In the genomic region with DNA sequence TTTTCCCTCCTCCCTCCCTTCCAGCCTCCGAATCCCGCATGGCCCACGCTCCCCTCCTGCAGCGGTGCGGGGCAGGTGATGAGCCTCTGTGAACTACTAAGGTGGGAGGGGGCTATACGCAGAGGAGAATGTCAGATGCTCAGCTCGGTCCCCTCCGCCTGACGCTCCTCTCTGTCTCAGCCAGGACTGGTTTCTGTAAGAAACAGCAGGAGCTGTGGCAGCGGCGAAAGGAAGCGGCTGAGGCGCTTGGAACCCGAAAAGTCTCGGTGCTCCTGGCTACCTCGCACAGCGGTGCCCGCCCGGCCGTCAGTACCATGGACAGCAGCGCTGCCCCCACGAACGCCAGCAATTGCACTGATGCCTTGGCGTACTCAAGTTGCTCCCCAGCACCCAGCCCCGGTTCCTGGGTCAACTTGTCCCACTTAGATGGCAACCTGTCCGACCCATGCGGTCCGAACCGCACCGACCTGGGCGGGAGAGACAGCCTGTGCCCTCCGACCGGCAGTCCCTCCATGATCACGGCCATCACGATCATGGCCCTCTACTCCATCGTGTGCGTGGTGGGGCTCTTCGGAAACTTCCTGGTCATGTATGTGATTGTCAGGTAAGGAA, we compare ENCODE assay signal across 11 cellular contexts. TPM values are rescaled to one million over a fixed set of nuclear protein-coding genes. Genes with fewer than 3 reads are reported as not detected.
A peak's percentile ranks its signal among the peaks of the same experiment; 100 is the strongest.
DNase-seq lines count a peak whose midpoint lies in the region; ATAC-seq, FAIRE-seq and TF ChIP-seq lines count a peak whose summit lies in the region.
"Had no signal": no experiment of that assay in that cellular context is flagged by ENCODE, and none has a peak within 500 bp of the region (broad histone marks: within the 10 kb centered on the region; RNA-seq: fewer than 3 reads in every experiment).

A gene (plus strand): TSS at position 10 of the 612 bp plus-strand sequence. CDS start 305 bp downstream, at position 315.

- ATAC-seq in Right ventricle myocardium superior (ENCODE audit: poor library complexity) = no peak
- ATAC-seq in activated CD8-positive, alpha-beta memory T cell treated with anti-CD3 and anti-CD28 coated beads, Interleukin-2, amount 10 ng/mL, durations not matched to agents 7 days and 5 days = peak; percentile 61
- no peak for ATAC-seq in left ventricle myocardium superior
- ATAC-seq in GM21737 (IDR thresholded peaks at IDR 0.05; ENCODE audit: unreplicated experiment) = no peak

- no peak for TF ChIP-seq POLR2A in H54 (IDR thresholded peaks at IDR 0.05; ENCODE audit: low read depth, low read length)

- CTCF ChIA-PET in activated CD8-positive, alpha-beta memory T cell treated with anti-CD3 and anti-CD28 coated beads, Interleukin-2, amount 10 ng/mL, durations not matched to agents 7 days and 5 days (lab: Charles Lee) = no interaction called here

- no peak within 1 kb of the TSS for H3K27ac Mint-ChIP-seq in activated CD8-positive, alpha-beta memory T cell treated with anti-CD3 and anti-CD28 coated beads, Interleukin-2, amount 10 ng/mL, durations not matched to agents 7 days and 5 days
- H3K27ac Mint-ChIP-seq: CD8-positive, alpha-beta memory T cell had no signal

- H3K27me3 Mint-ChIP-seq in activated CD8-positive, alpha-beta memory T cell treated with anti-CD3 and anti-CD28 coated beads, Interleukin-2, amount 10 ng/mL, durations not matched to agents 7 days and 5 days = peaks cover 9% of the 10 kb centered on the region

- no peak within 1 kb of the TSS for H3K4me3 Mint-ChIP-seq in activated CD8-positive, alpha-beta memory T cell treated with anti-CD3 and anti-CD28 coated beads, Interleukin-2, amount 10 ng/mL, durations not matched to agents 7 days and 5 days
- H3K4me3 Mint-ChIP-seq: naive B cell had no signal

- H3K36me3 Mint-ChIP-seq in activated CD8-positive, alpha-beta memory T cell treated with anti-CD3 and anti-CD28 coated beads, Interleukin-2, amount 10 ng/mL, durations not matched to agents 7 days and 5 days = no peaks in the 10 kb centered on the region
- H3K36me3 Mint-ChIP-seq: CD8-positive, alpha-beta memory T cell; naive B cell had no signal

- intact Hi-C loops in Right ventricle myocardium superior (cut with DNase I) (no loop called here), cardiac septum (cut with DNase I) (no loop called here), left ventricle myocardium superior (cut with micrococcal nuclease) (no loop called here)

- H3K9me3 Mint-ChIP-seq in activated CD8-positive, alpha-beta memory T cell treated with anti-CD3 and anti-CD28 coated beads, Interleukin-2, amount 10 ng/mL, durations not matched to agents 7 days and 5 days (ENCODE audit: low read depth) = no peaks in the 10 kb centered on the region
- H3K9me3 Mint-ChIP-seq: naive B cell had no signal

- DNase-seq in Right ventricle myocardium superior = peak; percentile 44
- DNase-seq in cardiac septum (ENCODE audit: low spot score) = no peak
- peak; percentile 48 for DNase-seq in activated CD8-positive, alpha-beta memory T cell treated with anti-CD3 and anti-CD28 coated beads, Interleukin-2, amount 10 ng/mL, durations not matched to agents 7 days and 5 days
- peak; percentile 44 for DNase-seq in left ventricle myocardium superior
- peak; percentile 9 to 38 for DNase-seq in stimulated activated CD4-positive, alpha-beta T cell treated with anti-CD3 and anti-CD28 coated beads, Interleukin-2, amount 100 ng/mL, for 48 hours
- DNase-seq in H54 (ENCODE audit: insufficient read length, low spot score) = no peak
- DNase-seq in middle frontal gyrus (ENCODE audit: extremely low spot score, low spot score) = no peak
- DNase-seq: naive B cell had no signal

- FAIRE-seq in H54 (lab: Jason Lieb, UNC) = no peak

- no peaks in the 10 kb centered on the region for H3K4me1 Mint-ChIP-seq in activated CD8-positive, alpha-beta memory T cell treated with anti-CD3 and anti-CD28 coated beads, Interleukin-2, amount 10 ng/mL, durations not matched to agents 7 days and 5 days
- H3K4me1 Mint-ChIP-seq: CD8-positive, alpha-beta memory T cell; naive B cell had no signal

RNA-seq across cellular contexts. Expression of the gene that starts here (rescaled TPM):
- total RNA-seq in Right ventricle myocardium superior (not detected), cardiac septum (not detected), left ventricle myocardium superior (not detected)
- total RNA-seq in activated CD8-positive, alpha-beta memory T cell treated with anti-CD3 and anti-CD28 coated beads, Interleukin-2, amount 10 ng/mL, durations not matched to agents 7 days and 5 days = not detected
- total RNA-seq: CD8-positive, alpha-beta memory T cell; T-helper 2 cell treated with Interferon-gamma antibody and Interleukin-4, amounts not matched to agents 100 ng/mL and 5 ng/mL, for 36 hours had no signal

Comparison
In these comparisons a context has a peak if more than half of its experiments do, and no peak if none do; other contexts are left out.
1. Peak in DNase-seq in Right ventricle myocardium superior; RNA of the gene not detected or under 1 TPM.
2. Peak in DNase-seq and ATAC-seq in activated CD8-positive, alpha-beta memory T cell treated with anti-CD3 and anti-CD28 coated beads, Interleukin-2, amount 10 ng/mL, durations not matched to agents 7 days and 5 days; RNA of the gene not detected or under 1 TPM.
3. Peak in DNase-seq in left ventricle myocardium superior; RNA of the gene not detected or under 1 TPM.
4. DNase-seq: peak in stimulated activated CD4-positive, alpha-beta T cell treated with anti-CD3 and anti-CD28 coated beads, Interleukin-2, amount 100 ng/mL, for 48 hours (2 of 2); none in cardiac septum (single experiment), H54 (single experiment) and middle frontal gyrus (single experiment).